Comparison of ENCODE assay signal across 8 cellular contexts in the genomic region with DNA sequence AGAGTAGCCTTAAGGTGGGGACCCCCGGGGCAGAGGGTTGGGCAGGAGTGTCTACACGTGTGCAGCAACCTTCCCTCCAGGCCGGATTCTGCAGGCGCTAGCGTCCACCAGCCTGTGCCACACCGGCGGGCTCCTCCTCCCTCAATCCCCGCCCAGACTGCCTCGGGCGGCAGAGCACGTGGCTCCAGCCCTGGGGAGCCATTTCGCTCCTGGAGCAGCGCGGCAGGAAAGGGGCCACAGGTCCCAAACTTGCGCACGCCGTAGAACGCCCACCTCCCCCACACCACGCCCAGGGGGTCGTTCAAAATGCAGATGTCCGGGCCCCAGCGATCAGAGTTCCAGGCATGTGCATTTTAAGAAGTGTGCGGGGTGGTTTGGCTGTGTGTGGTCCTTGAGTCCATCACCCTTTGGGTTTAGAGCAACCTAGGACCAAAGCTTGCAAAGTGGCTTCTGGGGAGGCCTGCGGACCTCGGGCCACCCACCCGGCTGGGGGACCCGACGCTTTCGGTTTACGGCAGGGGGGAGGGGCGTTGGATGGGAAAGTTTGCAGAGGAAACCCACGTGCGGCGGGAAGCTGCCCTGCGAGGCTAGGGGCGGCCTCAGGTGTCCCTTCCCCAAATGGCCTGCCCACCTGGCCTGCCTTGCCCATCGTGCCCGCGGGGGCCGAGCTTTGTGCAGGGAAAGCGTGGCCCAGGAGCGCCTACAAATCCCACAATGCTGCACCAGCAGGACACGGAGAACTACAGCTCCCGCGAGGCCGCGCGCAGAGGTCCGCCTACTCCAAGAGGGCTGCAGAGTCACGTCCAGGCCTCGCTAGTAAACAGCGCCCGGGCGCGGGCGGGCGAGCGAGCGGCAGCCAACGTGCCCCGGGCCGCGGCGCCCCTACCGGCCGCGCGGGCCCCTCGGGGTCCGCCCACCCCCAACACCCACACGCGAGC. TPM values are rescaled to one million over a fixed set of nuclear protein-coding genes. Genes with fewer than 3 reads are reported as not detected.
DNase-seq lines count a peak whose midpoint lies in the region; ATAC-seq and TF ChIP-seq lines count a peak whose summit lies in the region.

No MANE protein-coding gene starts in this region.

- peak overlapping the region; percentile 89 for H3K4me3 Mint-ChIP-seq in WTC11

- H3K4me3 ChIP-seq in cardiac fibroblast (replicated peaks in 1 of 2; ENCODE audit: low read depth in 2 of 2, low read length in 2 of 2): peak overlapping the region; percentile 68 to 91

- H3K4me1 Mint-ChIP-seq in WTC11: peaks cover 14% of the 10 kb centered on the region

- H3K36me3 Mint-ChIP-seq in WTC11: peaks cover 4% of the 10 kb centered on the region

- no peaks in the 10 kb centered on the region for H3K27me3 Mint-ChIP-seq in WTC11 (ENCODE audit: low read depth)

- ATAC-seq in HG03097 (IDR thresholded peaks at IDR 0.05; ENCODE audit: low FRiP score, unreplicated experiment) (peak; percentile 54), WTC11 (peak; percentile 75)

- no peaks in the 10 kb centered on the region for H3K9me3 Mint-ChIP-seq in WTC11

- POLR2A ChIA-PET in WTC11 (lab: Charles Lee): interaction anchor here (0.7 to 2.2 kb wide), 14 partner anchors 9 to 345 kb away, joined by 3 to 14 read pairs (median 4); partner anchors contain the start of gene GLIS2

- CTCF ChIA-PET in WTC11 (lab: Charles Lee): interaction anchor here (0.5 to 5.4 kb wide), 17 partner anchors 9 to 288 kb away, joined by 3 to 70 read pairs (median 5); partner anchors contain the start of gene GLIS2

- DNase-seq in A172 (ENCODE audit: low spot score) (peak; percentile 82), NCI-H2196 (lab: John Stamatoyannopoulos, UW; ENCODE audit: unreplicated experiment) (peak; percentile 91), WTC11 (ENCODE audit: low spot score) (peak; percentile 94), cardiac fibroblast (ENCODE audit: low read depth in 2 of 2) (peak; percentile 93), islet precursor cell (peak; percentile 97)
- peak; percentile 81 to 82 for DNase-seq in stimulated activated CD4-positive, alpha-beta T cell treated with anti-CD3 and anti-CD28 coated beads, Interleukin-12 subunit alpha, Interleukin-12 subunit beta, amount 100 ng/mL, for 24 hours (ENCODE audit: low read depth in 2 of 2)

- TF ChIP-seq CTCF in WTC11 (IDR thresholded peaks at IDR 0.05): no peak
- TF ChIP-seq CTCF in cardiac fibroblast (IDR thresholded peaks at IDR 0.05; ENCODE audit: low read depth, low read length): no peak

- peak overlapping the region; percentile 80 for H3K27ac Mint-ChIP-seq in WTC11

- TF ChIP-seq POLR2A in GM18526 (IDR thresholded peaks at IDR 0.05; ENCODE audit: extremely low read depth, insufficient read length): peak; percentile 74

TF ChIP-seq in WTC11, 78 proteins besides CTCF, POLR2A, EP300 and RAD21 (continues in another document):
- TF ChIP-seq CREM (CRISPR knock-in tag; IDR thresholded peaks at IDR 0.05): peak; percentile 67
- TF ChIP-seq NFE2L1 (CRISPR knock-in tag; IDR thresholded peaks at IDR 0.05): peak; percentile 73; the same call in 1 of the 2 replicates
- peak; percentile 87 for TF ChIP-seq ETV6 (CRISPR knock-in tag; IDR thresholded peaks at IDR 0.05)
- peak; percentile 83; the same call in 1 of the 2 replicates for TF ChIP-seq ZBTB21 (CRISPR knock-in tag; IDR thresholded peaks at IDR 0.05; ENCODE audit: borderline replicate concordance)
- TF ChIP-seq ATF3 (CRISPR knock-in tag; conservative IDR thresholded peaks at IDR 0.05): no peak
- peak; percentile 93 for TF ChIP-seq E2F5 (CRISPR knock-in tag; IDR thresholded peaks at IDR 0.05)
- TF ChIP-seq, protein P1, sequence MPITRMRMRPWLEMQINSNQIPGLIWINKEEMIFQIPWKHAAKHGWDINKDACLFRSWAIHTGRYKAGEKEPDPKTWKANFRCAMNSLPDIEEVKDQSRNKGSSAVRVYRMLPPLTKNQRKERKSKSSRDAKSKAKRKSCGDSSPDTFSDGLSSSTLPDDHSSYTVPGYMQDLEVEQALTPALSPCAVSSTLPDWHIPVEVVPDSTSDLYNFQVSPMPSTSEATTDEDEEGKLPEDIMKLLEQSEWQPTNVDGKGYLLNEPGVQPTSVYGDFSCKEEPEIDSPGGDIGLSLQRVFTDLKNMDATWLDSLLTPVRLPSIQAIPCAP (CRISPR knock-in tag; IDR thresholded peaks at IDR 0.05): no peak
- no peak for TF ChIP-seq ATF6 (CRISPR knock-in tag; IDR thresholded peaks at IDR 0.05)
- no peak; the same call in 1 of the 2 replicates for TF ChIP-seq SMAD4 (CRISPR knock-in tag; IDR thresholded peaks at IDR 0.05)
- no peak for TF ChIP-seq NR1H2 (CRISPR knock-in tag; IDR thresholded peaks at IDR 0.05)
- TF ChIP-seq, protein P2, sequence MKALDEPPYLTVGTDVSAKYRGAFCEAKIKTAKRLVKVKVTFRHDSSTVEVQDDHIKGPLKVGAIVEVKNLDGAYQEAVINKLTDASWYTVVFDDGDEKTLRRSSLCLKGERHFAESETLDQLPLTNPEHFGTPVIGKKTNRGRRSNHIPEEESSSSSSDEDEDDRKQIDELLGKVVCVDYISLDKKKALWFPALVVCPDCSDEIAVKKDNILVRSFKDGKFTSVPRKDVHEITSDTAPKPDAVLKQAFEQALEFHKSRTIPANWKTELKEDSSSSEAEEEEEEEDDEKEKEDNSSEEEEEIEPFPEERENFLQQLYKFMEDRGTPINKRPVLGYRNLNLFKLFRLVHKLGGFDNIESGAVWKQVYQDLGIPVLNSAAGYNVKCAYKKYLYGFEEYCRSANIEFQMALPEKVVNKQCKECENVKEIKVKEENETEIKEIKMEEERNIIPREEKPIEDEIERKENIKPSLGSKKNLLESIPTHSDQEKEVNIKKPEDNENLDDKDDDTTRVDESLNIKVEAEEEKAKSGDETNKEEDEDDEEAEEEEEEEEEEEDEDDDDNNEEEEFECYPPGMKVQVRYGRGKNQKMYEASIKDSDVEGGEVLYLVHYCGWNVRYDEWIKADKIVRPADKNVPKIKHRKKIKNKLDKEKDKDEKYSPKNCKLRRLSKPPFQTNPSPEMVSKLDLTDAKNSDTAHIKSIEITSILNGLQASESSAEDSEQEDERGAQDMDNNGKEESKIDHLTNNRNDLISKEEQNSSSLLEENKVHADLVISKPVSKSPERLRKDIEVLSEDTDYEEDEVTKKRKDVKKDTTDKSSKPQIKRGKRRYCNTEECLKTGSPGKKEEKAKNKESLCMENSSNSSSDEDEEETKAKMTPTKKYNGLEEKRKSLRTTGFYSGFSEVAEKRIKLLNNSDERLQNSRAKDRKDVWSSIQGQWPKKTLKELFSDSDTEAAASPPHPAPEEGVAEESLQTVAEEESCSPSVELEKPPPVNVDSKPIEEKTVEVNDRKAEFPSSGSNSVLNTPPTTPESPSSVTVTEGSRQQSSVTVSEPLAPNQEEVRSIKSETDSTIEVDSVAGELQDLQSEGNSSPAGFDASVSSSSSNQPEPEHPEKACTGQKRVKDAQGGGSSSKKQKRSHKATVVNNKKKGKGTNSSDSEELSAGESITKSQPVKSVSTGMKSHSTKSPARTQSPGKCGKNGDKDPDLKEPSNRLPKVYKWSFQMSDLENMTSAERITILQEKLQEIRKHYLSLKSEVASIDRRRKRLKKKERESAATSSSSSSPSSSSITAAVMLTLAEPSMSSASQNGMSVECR (CRISPR knock-in tag; IDR thresholded peaks at IDR 0.05; ENCODE audit: borderline replicate concordance): peak; percentile 92
- peak; percentile 96 for TF ChIP-seq FOXK1 (CRISPR knock-in tag; IDR thresholded peaks at IDR 0.05)
- no peak for TF ChIP-seq NFATC4 (CRISPR knock-in tag; IDR thresholded peaks at IDR 0.05)
- 0 out of 2 replicates have a peak, but pooled peaks have one; percentile 13 for TF ChIP-seq RELA (CRISPR knock-in tag; IDR thresholded peaks at IDR 0.05; ENCODE audit: borderline replicate concordance)

RNA-seq across cellular contexts. Expression of gene TFAP4, which starts 1.4 kb away (rescaled TPM):
- 8.0 and 12.1 TPM in 2 replicates for total RNA-seq in A172 (2014; rRNA removed; shearing (Covaris generic))
- total RNA-seq in WTC11 (2021): 31.9 to 36.5 TPM (median 34.2 TPM) in 3 replicates

RNA-seq across cellular contexts. Expression of gene SRL, which starts 29.6 kb away (rescaled TPM):
- total RNA-seq in A172 (2014; rRNA removed; shearing (Covaris generic)): not detected in 2 replicates
- 0.11 TPM in 1 of 3 replicates, not detected in the others for total RNA-seq in WTC11 (2021)

RNA-seq across cellular contexts. Expression of gene GLIS2, which starts 44.4 kb away (rescaled TPM):
- total RNA-seq in A172 (2014; rRNA removed; shearing (Covaris generic)): 3.2 and 5.7 TPM in 2 replicates
- total RNA-seq in WTC11 (2021): 19.5 to 23.0 TPM (median 20.1 TPM) in 3 replicates

Comparison
In these comparisons a context has a peak if more than half of its experiments do, and no peak if none do; other contexts are left out.
1. Peak in every context shown above with its lines: DNase-seq, ATAC-seq and H3K4me3 ChIP-seq.